ENCODE assay signal across 1 cellular context in genomic region chr1:151621351-151621750, GRCh38.
TF ChIP-seq lines count a peak whose summit lies in the region.

No MANE protein-coding gene starts in this region.

TF ChIP-seq in GM12878, 131 proteins besides CTCF, POLR2A, EP300 and RAD21:
- TF ChIP-seq PRDM15 (CRISPR knock-in tag; IDR thresholded peaks at IDR 0.05) = no peak
- TF ChIP-seq ELK1 (IDR thresholded peaks at IDR 0.05; ENCODE audit: low read depth, low read length) = no peak
- TF ChIP-seq LARP7 (IDR thresholded peaks at IDR 0.05) = no peak
- no peak for TF ChIP-seq GATAD2B (conservative IDR thresholded peaks at IDR 0.05; ENCODE audit: low read depth)
- TF ChIP-seq IRF4 (IDR thresholded peaks at IDR 0.05; ENCODE audit: low read depth, low read length) = no peak
- TF ChIP-seq RB1 (IDR thresholded peaks at IDR 0.05; ENCODE audit: borderline replicate concordance) = no peak
